8 cellular contexts compared by ENCODE assay signal in the genomic region with DNA sequence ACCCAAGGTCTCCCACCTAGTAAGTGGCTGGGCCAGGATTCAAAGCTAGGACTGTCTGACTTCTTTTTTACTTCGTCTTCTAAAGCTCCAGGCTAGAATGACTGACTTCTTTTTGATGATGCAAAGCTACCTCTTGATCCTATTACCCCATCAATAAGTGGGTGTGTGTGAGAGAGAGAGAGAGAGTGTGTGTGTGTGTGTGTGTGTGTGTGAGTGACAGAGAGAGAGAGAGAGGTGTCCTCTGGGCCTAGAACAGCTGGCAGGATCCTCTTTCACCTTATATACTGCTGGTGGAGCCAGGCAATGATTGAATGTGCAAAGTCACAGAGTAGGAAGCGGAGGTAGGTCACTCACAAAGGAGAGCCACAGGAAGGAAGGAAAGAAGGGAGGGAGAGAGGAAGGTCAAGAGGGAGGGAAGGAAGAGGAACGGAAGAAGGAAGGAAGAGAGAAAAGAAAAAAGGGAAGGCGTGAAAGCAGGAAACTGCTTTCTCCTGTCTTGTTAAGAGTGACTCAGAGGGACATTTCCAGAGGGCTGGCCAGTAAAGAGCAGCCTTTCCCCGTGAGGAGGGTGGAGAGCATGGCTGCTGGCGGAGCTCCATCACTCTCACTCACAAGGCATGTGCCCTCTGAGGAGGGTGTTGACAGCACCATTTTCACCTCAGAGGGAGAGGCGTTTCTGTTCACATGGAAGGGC.
DNase-seq lines count a peak whose midpoint lies in the region; ATAC-seq, FAIRE-seq and TF ChIP-seq lines count a peak whose summit lies in the region.

No MANE protein-coding gene starts in this region.

- H3K4me1 Mint-ChIP-seq in activated naive CD8-positive, alpha-beta T cell (ENCODE audit: low read depth), result peaks cover 10% of the 10 kb centered on the region
- H3K4me1 Mint-ChIP-seq in activated naive CD8-positive, alpha-beta T cell treated with anti-CD3 and anti-CD28 coated beads for 36 hours, result peaks cover 13% of the 10 kb centered on the region

- H3K27me3 Mint-ChIP-seq in activated naive CD8-positive, alpha-beta T cell, result no peaks in the 10 kb centered on the region
- no peaks in the 10 kb centered on the region for H3K27me3 Mint-ChIP-seq in activated naive CD8-positive, alpha-beta T cell treated with anti-CD3 and anti-CD28 coated beads for 36 hours

- H2AFZ ChIP-seq in K562 (ENCODE audit: low read depth, low read length), result peak overlapping the region; percentile 92

- no peak overlapping the region for H3K4me3 Mint-ChIP-seq in activated naive CD8-positive, alpha-beta T cell
- H3K4me3 Mint-ChIP-seq in activated naive CD8-positive, alpha-beta T cell treated with anti-CD3 and anti-CD28 coated beads for 36 hours, result no peak overlapping the region

- peak; percentile 67 for ATAC-seq in K562
- peak; percentile 39 for ATAC-seq in left lobe of liver
- ATAC-seq in HG03520 (IDR thresholded peaks at IDR 0.05; ENCODE audit: unreplicated experiment), result no peak
- no peak for ATAC-seq in GM19455 (IDR thresholded peaks at IDR 0.05; ENCODE audit: unreplicated experiment)

- no TSS peak for BruUV-seq in K562 (replicated peaks; lab: Mats Ljungman, UMichigan)

- FAIRE-seq in K562 (lab: Jason Lieb, UNC), result peak; percentile 29

- POLR2A ChIA-PET in K562 (lab: Yijun Ruan, JAX), result interaction anchor here (0.5 to 1.4 kb wide), 4 partner anchors 10 to 297 kb away, joined by 3 to 4 read pairs (median 3); no protein-coding TSS in a partner anchor

- H3K9me3 ChIP-seq in K562 (replicated peaks; ENCODE audit: control insufficient read depth, insufficient read depth, low read depth, low read length) (no peaks in the 10 kb centered on the region), vagina (no peaks in the 10 kb centered on the region)

- H3K27me3 ChIP-seq in K562 (ENCODE audit: control insufficient read depth in 2 of 2, insufficient read depth in 2 of 2, low read length in 2 of 2), result no peaks in the 10 kb centered on the region
- H3K27me3 ChIP-seq in vagina, result no peaks in the 10 kb centered on the region

- no peaks in the 10 kb centered on the region for H3K36me3 Mint-ChIP-seq in activated naive CD8-positive, alpha-beta T cell
- peaks cover 1% of the 10 kb centered on the region for H3K36me3 Mint-ChIP-seq in activated naive CD8-positive, alpha-beta T cell treated with anti-CD3 and anti-CD28 coated beads for 36 hours

- H3K79me2 ChIP-seq in K562 (ENCODE audit: control insufficient read depth, insufficient read depth, low read length), result no peaks in the 10 kb centered on the region

- H4K20me1 ChIP-seq in K562 (replicated peaks; ENCODE audit: control insufficient read depth, insufficient read depth, low read length), result no peaks in the 10 kb centered on the region

- DNase-seq in activated naive CD8-positive, alpha-beta T cell treated with anti-CD3 and anti-CD28 coated beads for 36 hours, result no peak
- DNase-seq in K562 (ENCODE audit: extremely low read depth in 1 of 4, low spot score in 3 of 4) (peak in 1 of 4 experiments; percentile 30), left lobe of liver (ENCODE audit: low spot score) (no peak), vagina (ENCODE audit: extremely low spot score in 2 of 2) (no peak), caudate nucleus (lab: John Stamatoyannopoulos, UW) (no peak)

- no peaks in the 10 kb centered on the region for H3K9me3 Mint-ChIP-seq in activated naive CD8-positive, alpha-beta T cell (ENCODE audit: low read depth)
- no peaks in the 10 kb centered on the region for H3K9me3 Mint-ChIP-seq in activated naive CD8-positive, alpha-beta T cell treated with anti-CD3 and anti-CD28 coated beads for 36 hours

- TF ChIP-seq POLR2A in K562 (conservative IDR thresholded peaks at IDR 0.05), result no peak
- no peak for TF ChIP-seq POLR2A in vagina (IDR thresholded peaks at IDR 0.05)

- H3K27ac ChIP-seq in K562 (ENCODE audit: extremely low read depth, low read depth, low read length) (0 out of 3 replicates have a peak overlapping the region, but pooled peaks have one; percentile 17), vagina (peak overlapping the region; percentile 83), caudate nucleus (ENCODE audit: low read depth, low read length) (no peak overlapping the region)

- H3K9me1 ChIP-seq in K562 (ENCODE audit: control insufficient read depth, insufficient read depth, low read length), result no peaks in the 10 kb centered on the region

- intact Hi-C loops in K562 (cut with micrococcal nuclease) (no loop called here), vagina (cut with DNase I) (no loop called here)

- TF ChIP-seq CTCF in K562 (IDR thresholded peaks at IDR 0.05 in 2 of 3, conservative IDR thresholded peaks at IDR 0.05 in 1 of 3; ENCODE audit: insufficient read depth in 2 of 3, low read depth in 1 of 3, low read length in 3 of 3) (no peak), vagina (IDR thresholded peaks at IDR 0.05) (no peak)

- H3K4me1 ChIP-seq in K562 (replicated peaks in 1 of 2; ENCODE audit: control insufficient read depth in 2 of 2, insufficient read depth in 2 of 2, low read length in 2 of 2), result peaks cover 0 to 5% of the 10 kb centered on the region in 2 experiments; a peak in 2 of 5 replicates
- H3K4me1 ChIP-seq in vagina, result peaks cover 38% of the 10 kb centered on the region

- H3K27ac Mint-ChIP-seq in activated naive CD8-positive, alpha-beta T cell, result peak overlapping the region; percentile 12
- no peak overlapping the region for H3K27ac Mint-ChIP-seq in activated naive CD8-positive, alpha-beta T cell treated with anti-CD3 and anti-CD28 coated beads for 36 hours

- 46% methylated on average over 5 of the region's 7 CpGs for WGBS in K562 (ENCODE audit: insufficient coverage, low coverage, missing lambda C conversion rate)

- in situ Hi-C loops in K562 (cut with MboI), result no loop called here

- TF ChIP-seq EP300 in K562 (IDR thresholded peaks at IDR 0.05; ENCODE audit: low read length), result no peak

- TF ChIP-seq RAD21 in K562 (CRISPR knock-in tag; conservative IDR thresholded peaks at IDR 0.05 in 1 of 2, IDR thresholded peaks at IDR 0.05 in 1 of 2), result no peak

- H3K4me3 ChIP-seq in K562, result no peak overlapping the region
- no peak overlapping the region for H3K4me3 ChIP-seq in vagina

- no peak overlapping the region for H3K9ac ChIP-seq in K562 (ENCODE audit: insufficient read depth in 1 of 2, low read depth in 2 of 2, low read length in 2 of 2)

- CTCF ChIA-PET in K562 (lab: Yijun Ruan, JAX; ENCODE audit: low intra/inter-chr PET ratio), result no interaction called here

- no peaks in the 10 kb centered on the region for H3K36me3 ChIP-seq in K562 (ENCODE audit: control insufficient read depth, insufficient read depth, low read length)
- H3K36me3 ChIP-seq in vagina, result no peaks in the 10 kb centered on the region

- H3K4me2 ChIP-seq in K562 (ENCODE audit: insufficient read depth, low read length), result peak overlapping the region; percentile 28; the same call in 1 of the 2 replicates

TF ChIP-seq in K562, 482 proteins besides CTCF, POLR2A, EP300 and RAD21 (continues in another document):
- no peak for TF ChIP-seq SIRT6 (IDR thresholded peaks at IDR 0.05; ENCODE audit: low read depth, low read length)
- peak in 1 of 2 experiments; percentile 49; a peak in 1 of 4 replicates for TF ChIP-seq HDAC1 (IDR thresholded peaks at IDR 0.05)
- TF ChIP-seq, protein P1, sequence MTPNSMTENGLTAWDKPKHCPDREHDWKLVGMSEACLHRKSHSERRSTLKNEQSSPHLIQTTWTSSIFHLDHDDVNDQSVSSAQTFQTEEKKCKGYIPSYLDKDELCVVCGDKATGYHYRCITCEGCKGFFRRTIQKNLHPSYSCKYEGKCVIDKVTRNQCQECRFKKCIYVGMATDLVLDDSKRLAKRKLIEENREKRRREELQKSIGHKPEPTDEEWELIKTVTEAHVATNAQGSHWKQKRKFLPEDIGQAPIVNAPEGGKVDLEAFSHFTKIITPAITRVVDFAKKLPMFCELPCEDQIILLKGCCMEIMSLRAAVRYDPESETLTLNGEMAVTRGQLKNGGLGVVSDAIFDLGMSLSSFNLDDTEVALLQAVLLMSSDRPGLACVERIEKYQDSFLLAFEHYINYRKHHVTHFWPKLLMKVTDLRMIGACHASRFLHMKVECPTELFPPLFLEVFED (CRISPR knock-in tag; conservative IDR thresholded peaks at IDR 0.05), result peak; percentile 86; the same call in 1 of the 2 replicates
- TF ChIP-seq, protein P2, sequence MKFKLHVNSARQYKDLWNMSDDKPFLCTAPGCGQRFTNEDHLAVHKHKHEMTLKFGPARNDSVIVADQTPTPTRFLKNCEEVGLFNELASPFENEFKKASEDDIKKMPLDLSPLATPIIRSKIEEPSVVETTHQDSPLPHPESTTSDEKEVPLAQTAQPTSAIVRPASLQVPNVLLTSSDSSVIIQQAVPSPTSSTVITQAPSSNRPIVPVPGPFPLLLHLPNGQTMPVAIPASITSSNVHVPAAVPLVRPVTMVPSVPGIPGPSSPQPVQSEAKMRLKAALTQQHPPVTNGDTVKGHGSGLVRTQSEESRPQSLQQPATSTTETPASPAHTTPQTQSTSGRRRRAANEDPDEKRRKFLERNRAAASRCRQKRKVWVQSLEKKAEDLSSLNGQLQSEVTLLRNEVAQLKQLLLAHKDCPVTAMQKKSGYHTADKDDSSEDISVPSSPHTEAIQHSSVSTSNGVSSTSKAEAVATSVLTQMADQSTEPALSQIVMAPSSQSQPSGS (CRISPR knock-in tag; IDR thresholded peaks at IDR 0.05), result no peak
- no peak for TF ChIP-seq GABPB2 (CRISPR knock-in tag; conservative IDR thresholded peaks at IDR 0.05)
- TF ChIP-seq, protein P3, sequence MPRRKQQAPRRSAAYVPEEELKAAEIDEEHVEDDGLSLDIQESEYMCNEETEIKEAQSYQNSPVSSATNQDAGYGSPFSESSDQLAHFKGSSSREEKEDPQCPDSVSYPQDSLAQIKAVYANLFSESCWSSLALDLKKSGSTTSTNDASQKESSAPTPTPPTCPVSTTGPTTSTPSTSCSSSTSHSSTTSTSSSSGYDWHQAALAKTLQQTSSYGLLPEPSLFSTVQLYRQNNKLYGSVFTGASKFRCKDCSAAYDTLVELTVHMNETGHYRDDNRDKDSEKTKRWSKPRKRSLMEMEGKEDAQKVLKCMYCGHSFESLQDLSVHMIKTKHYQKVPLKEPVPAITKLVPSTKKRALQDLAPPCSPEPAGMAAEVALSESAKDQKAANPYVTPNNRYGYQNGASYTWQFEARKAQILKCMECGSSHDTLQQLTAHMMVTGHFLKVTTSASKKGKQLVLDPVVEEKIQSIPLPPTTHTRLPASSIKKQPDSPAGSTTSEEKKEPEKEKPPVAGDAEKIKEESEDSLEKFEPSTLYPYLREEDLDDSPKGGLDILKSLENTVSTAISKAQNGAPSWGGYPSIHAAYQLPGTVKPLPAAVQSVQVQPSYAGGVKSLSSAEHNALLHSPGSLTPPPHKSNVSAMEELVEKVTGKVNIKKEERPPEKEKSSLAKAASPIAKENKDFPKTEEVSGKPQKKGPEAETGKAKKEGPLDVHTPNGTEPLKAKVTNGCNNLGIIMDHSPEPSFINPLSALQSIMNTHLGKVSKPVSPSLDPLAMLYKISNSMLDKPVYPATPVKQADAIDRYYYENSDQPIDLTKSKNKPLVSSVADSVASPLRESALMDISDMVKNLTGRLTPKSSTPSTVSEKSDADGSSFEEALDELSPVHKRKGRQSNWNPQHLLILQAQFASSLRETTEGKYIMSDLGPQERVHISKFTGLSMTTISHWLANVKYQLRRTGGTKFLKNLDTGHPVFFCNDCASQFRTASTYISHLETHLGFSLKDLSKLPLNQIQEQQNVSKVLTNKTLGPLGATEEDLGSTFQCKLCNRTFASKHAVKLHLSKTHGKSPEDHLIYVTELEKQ (CRISPR knock-in tag; IDR thresholded peaks at IDR 0.05), result no peak
- no peak for TF ChIP-seq ZNF583 (CRISPR knock-in tag; IDR thresholded peaks at IDR 0.05)

Comparison
In these comparisons a context has a peak if more than half of its experiments do, and no peak if none do; other contexts are left out.
1. ATAC-seq: peak in K562 (single experiment) and left lobe of liver (single experiment); none in HG03520 (single experiment) and GM19455 (single experiment).